ENCODE assay signal across 8 cellular contexts in the genomic region with DNA sequence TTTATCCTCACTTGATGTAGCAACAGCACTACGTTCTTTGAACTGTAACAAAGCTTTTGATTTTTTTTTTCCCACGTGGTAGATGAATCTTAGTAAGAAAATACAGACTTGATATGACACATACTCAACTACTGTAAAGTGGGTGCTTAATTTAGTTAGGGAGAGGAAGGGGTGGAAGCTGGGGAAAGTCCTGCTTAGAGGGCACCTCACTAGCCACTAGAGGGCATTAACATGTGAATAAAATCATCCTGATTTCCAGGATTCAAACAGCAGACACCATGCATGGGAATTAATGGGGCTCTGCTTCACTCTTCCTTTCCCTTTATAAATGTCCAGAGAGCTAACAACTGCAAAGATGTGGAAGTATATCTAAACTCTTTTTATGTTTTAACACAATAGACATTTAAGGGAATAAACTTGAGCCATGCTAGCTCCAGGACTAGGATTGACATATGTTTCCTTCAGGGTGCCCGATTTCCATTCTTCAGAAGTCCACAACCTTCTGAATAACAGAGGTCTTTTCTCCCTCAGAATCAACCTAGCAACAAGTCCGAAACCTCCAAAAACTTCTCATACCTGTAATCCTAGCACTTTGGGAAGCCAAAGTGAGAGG.
A peak's percentile ranks its signal among the peaks of the same experiment; 100 is the strongest.
DNase-seq lines count a peak whose midpoint lies in the region; ATAC-seq and TF ChIP-seq lines count a peak whose summit lies in the region.

No MANE protein-coding gene starts in this region.

- no peaks in the 10 kb centered on the region for H3K36me3 ChIP-seq in upper lobe of left lung

- H3K9me3 Mint-ChIP-seq in brain, result no peaks in the 10 kb centered on the region

- TF ChIP-seq CTCF in brain (conservative IDR thresholded peaks at IDR 0.05), result peak; percentile 60 to 71
- peak; percentile 37 to 70 (median 52) for TF ChIP-seq CTCF in upper lobe of left lung (IDR thresholded peaks at IDR 0.05)

- H3K27me3 ChIP-seq in upper lobe of left lung, result no peaks in the 10 kb centered on the region

- H3K27me3 Mint-ChIP-seq in brain, result no peaks in the 10 kb centered on the region

- DNase-seq in stimulated activated CD4-positive, alpha-beta T cell treated with anti-CD3 and anti-CD28 coated beads, Interleukin-4, amount 100 ng/mL, for 24 hours, result peak; percentile 43
- no peak for DNase-seq in stimulated activated CD4-positive, alpha-beta T cell treated with anti-CD3 and anti-CD28 coated beads, Interleukin-4, amount 100 ng/mL, for 1 hour
- DNase-seq in NCI-H526 treated with DMSO at 0.1 percent for 48 hours (lab: John Stamatoyannopoulos, UW), result peak; percentile 50
- DNase-seq in kidney tubule cell (ENCODE audit: low spot score), result peak; percentile 50
- DNase-seq in upper lobe of left lung, result no peak
- DNase-seq in activated CD8-positive, alpha-beta memory T cell treated with anti-CD3 and anti-CD28 coated beads, Interleukin-2, amount 50 U/mL, for 48 hours, result no peak

- no peak overlapping the region for H3K27ac ChIP-seq in upper lobe of left lung

- ATAC-seq in upper lobe of left lung (ENCODE audit: low FRiP score in 2 of 2) (peak; percentile 68 to 70), HG02973 (IDR thresholded peaks at IDR 0.05; ENCODE audit: unreplicated experiment) (no peak)

- no peaks in the 10 kb centered on the region for H3K9me3 ChIP-seq in upper lobe of left lung

- no peak for TF ChIP-seq EP300 in upper lobe of left lung (IDR thresholded peaks at IDR 0.05)

- H3K27ac Mint-ChIP-seq in brain, result peak overlapping the region in 1 of 5 experiments; percentile 29

- peaks cover 48% of the 10 kb centered on the region for H3K4me1 Mint-ChIP-seq in brain

- no peaks in the 10 kb centered on the region for H3K36me3 Mint-ChIP-seq in brain

- no peak overlapping the region for H3K4me3 Mint-ChIP-seq in brain

- H3K4me1 ChIP-seq in upper lobe of left lung, result peaks cover 23 to 33% (median 28%) of the 10 kb centered on the region in 4 donors

- no peak overlapping the region for H3K4me3 ChIP-seq in upper lobe of left lung

- no peak for TF ChIP-seq POLR2A in upper lobe of left lung (IDR thresholded peaks at IDR 0.05)

- WGBS in upper lobe of left lung, 2 donors, result 60 to 63% methylated on average over 4 of the region's 4 CpGs

Comparison
In these comparisons a context has a peak if more than half of its experiments do, and no peak if none do; other contexts are left out.
1. DNase-seq: peak in stimulated activated CD4-positive, alpha-beta T cell treated with anti-CD3 and anti-CD28 coated beads, Interleukin-4, amount 100 ng/mL, for 24 hours (single experiment), NCI-H526 treated with DMSO at 0.1 percent for 48 hours (single experiment) and kidney tubule cell (single experiment); none in stimulated activated CD4-positive, alpha-beta T cell treated with anti-CD3 and anti-CD28 coated beads, Interleukin-4, amount 100 ng/mL, for 1 hour (single experiment), upper lobe of left lung (0 of 2) and activated CD8-positive, alpha-beta memory T cell treated with anti-CD3 and anti-CD28 coated beads, Interleukin-2, amount 50 U/mL, for 48 hours (single experiment).